ENCODE assay signal across 10 cellular contexts in the genomic region with DNA sequence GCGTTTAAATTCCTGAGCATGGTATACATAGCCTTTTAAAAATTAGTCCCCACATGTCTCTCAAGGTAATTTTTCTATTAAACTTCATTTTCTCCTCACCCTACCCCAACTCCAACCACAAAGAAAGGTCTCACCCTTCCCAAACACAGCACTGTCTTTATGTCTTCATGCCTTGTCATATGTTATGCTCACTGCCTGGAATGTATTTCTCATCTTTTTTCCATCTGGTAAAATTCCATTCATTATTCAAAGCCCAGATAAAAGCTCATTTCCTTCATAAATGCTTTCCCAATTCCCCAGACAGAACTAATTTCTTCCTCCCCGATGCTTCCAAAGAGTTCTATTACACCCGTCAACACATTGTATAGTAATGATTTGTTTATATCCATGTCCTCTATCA.
"Had no signal": no experiment of that assay in that cellular context is flagged by ENCODE, and none has a peak within 500 bp of the region (broad histone marks: within the 10 kb centered on the region; RNA-seq: fewer than 3 reads in every experiment).

No MANE protein-coding gene starts in this region.

- H3K4me3 ChIP-seq: body of pancreas, heart right ventricle had no signal

- FAIRE-seq: frontal cortex, kidney, small intestine had no signal

- DNase-seq: activated CD4-positive, alpha-beta T cell treated with anti-CD3 and anti-CD28 coated beads, Interleukin-2, amount 10 ng/mL, durations not matched to agents 24 days and 14 days; activated CD8-positive, alpha-beta memory T cell treated with anti-CD3 and anti-CD28 coated beads for 24 hours; activated naive CD4-positive, alpha-beta T cell treated with anti-CD3 and anti-CD28 coated beads for 36 hours; body of pancreas; heart right ventricle; kidney; posterior cingulate gyrus; small intestine; T-helper 17 cell had no signal
